13 cellular contexts compared by ENCODE assay signal in the genomic region with DNA sequence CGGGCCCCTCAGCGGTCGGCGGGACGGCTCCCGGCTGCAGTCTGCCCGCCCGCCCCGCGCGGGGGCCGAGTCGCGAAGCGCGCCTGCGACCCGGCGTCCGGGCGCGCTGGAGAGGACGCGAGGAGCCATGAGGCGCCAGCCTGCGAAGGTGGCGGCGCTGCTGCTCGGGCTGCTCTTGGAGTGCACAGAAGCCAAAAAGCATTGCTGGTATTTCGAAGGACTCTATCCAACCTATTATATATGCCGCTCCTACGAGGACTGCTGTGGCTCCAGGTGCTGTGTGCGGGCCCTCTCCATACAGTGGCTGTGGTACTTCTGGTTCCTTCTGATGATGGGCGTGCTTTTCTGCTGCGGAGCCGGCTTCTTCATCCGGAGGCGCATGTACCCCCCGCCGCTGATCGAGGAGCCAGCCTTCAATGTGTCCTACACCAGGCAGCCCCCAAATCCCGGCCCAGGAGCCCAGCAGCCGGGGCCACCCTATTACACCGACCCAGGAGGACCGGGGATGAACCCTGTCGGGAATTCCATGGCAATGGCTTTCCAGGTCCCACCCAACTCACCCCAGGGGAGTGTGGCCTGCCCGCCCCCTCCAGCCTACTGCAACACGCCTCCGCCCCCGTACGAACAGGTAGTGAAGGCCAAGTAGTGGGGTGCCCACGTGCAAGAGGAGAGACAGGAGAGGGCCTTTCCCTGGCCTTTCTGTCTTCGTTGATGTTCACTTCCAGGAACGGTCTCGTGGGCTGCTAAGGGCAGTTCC. TPM values are rescaled to one million over a fixed set of nuclear protein-coding genes. Genes with fewer than 3 reads are reported as not detected.
DNase-seq lines count a peak whose midpoint lies in the region; ATAC-seq and TF ChIP-seq lines count a peak whose summit lies in the region.
"Not testable (repeated sequence)": the region's sequence is repeated elsewhere in the genome, so short reads cannot be mapped to it uniquely, and the experiment has no call there.
"Had no signal": no experiment of that assay in that cellular context is flagged by ENCODE, and none has a peak within 500 bp of the region (broad histone marks: within the 10 kb centered on the region; RNA-seq: fewer than 3 reads in every experiment).

No MANE protein-coding gene starts in this region.

- not testable (repeated sequence) for H2AFZ ChIP-seq in IMR-90 (replicated peaks; ENCODE audit: low read length, poor library complexity)

- H3K56ac ChIP-seq in IMR-90 (ENCODE audit: extremely low read depth, insufficient read depth, low read length) = not testable (repeated sequence)

- H3K27me3 ChIP-seq in CD8-positive, alpha-beta T cell (ENCODE audit: insufficient read depth, low read length); IMR-90 (ENCODE audit: control insufficient read depth, insufficient read depth, low read length): not testable (repeated sequence)
- H3K27me3 ChIP-seq in iPS-20b (ENCODE audit: insufficient read depth, low read length) = peaks cover 11% of the 10 kb centered on the region

- H2BK20ac ChIP-seq in IMR-90 (ENCODE audit: low read depth, low read length) = not testable (repeated sequence)

- H3K4me1 ChIP-seq in CD8-positive, alpha-beta T cell (ENCODE audit: insufficient read depth, low read length); IMR-90 (ENCODE audit: control insufficient read depth, insufficient read depth, low read length); iPS-20b (ENCODE audit: insufficient read depth, low read length): not testable (repeated sequence)

- H3K4ac ChIP-seq in IMR-90 (ENCODE audit: low read depth, low read length) = not testable (repeated sequence)

- WGBS in IMR-90 (ENCODE audit: extremely low coverage in 2 of 2, insufficient read length in 1 of 2), 2 experiments = 0% methylated on average over 3 of the region's 55 CpGs; no CpG with 5 or more reads in 1 of the 2 experiments

- H3K4me3 Mint-ChIP-seq in CD8-positive, alpha-beta T cell = peak overlapping the region; percentile 81
- peak overlapping the region; percentile 66 to 78 for H3K4me3 Mint-ChIP-seq in activated T-cell treated with anti-CD3 and anti-CD28 coated beads, Interleukin-2, amount 50 U/mL, for 72 hours
- peak overlapping the region; percentile 31 for H3K4me3 Mint-ChIP-seq in chondrocyte (ENCODE audit: unreplicated experiment)
- not testable (repeated sequence) for H3K4me3 Mint-ChIP-seq in natural killer cell treated with Interleukin-12 subunit alpha and Interleukin-12 subunit beta and Interleukin-15 and Interleukin-18, amount 100 ng/mL, for 72 hours

- H3K79me1 ChIP-seq in IMR-90 (ENCODE audit: low read depth in 1 of 2, low read length in 2 of 2) = not testable (repeated sequence)

- H3K4me2 ChIP-seq in IMR-90 (ENCODE audit: low read depth, low read length) = peak overlapping the region; percentile 79; the same call in 1 of the 2 replicates

- TF ChIP-seq RAD21 in IMR-90 (IDR thresholded peaks at IDR 0.05; ENCODE audit: low read length) = not testable (repeated sequence)

- H3K23ac ChIP-seq in IMR-90 (ENCODE audit: low read depth, low read length) = not testable (repeated sequence)

- H4K91ac ChIP-seq in IMR-90 (ENCODE audit: insufficient read depth, low read depth, low read length) = not testable (repeated sequence)

- not testable (repeated sequence) for H2AK9ac ChIP-seq in IMR-90 (replicated peaks; ENCODE audit: low read depth, low read length, poor library complexity)

- not testable (repeated sequence) for H3K9me3 ChIP-seq in CD8-positive, alpha-beta T cell (ENCODE audit: low read length); IMR-90 (ENCODE audit: control insufficient read depth, insufficient read depth, low read length); iPS-20b (ENCODE audit: insufficient read depth, low read depth, low read length)

- not testable (repeated sequence) for H3K9ac ChIP-seq in IMR-90 (ENCODE audit: low read depth, low read length); iPS-20b (ENCODE audit: low read depth, low read length)

- not testable (repeated sequence) for TF ChIP-seq CTCF in CD8-positive, alpha-beta T cell (IDR thresholded peaks at IDR 0.05); IMR-90 (conservative IDR thresholded peaks at IDR 0.05; ENCODE audit: low read depth, low read length); chondrocyte (IDR thresholded peaks at IDR 0.05)
- TF ChIP-seq CTCF in VCaP (conservative IDR thresholded peaks at IDR 0.05) = 0 out of 2 replicates have a peak, but pooled peaks have one; percentile 13

- H4K5ac ChIP-seq in IMR-90 (ENCODE audit: low read depth, low read length) = not testable (repeated sequence)

- not testable (repeated sequence) for BruUV-seq in IMR-90 (replicated peaks; lab: Mats Ljungman, UMichigan)

- H3K36me3 ChIP-seq in CD8-positive, alpha-beta T cell (ENCODE audit: insufficient read depth, low read length); IMR-90 (ENCODE audit: control insufficient read depth, insufficient read depth, low read length); iPS-20b (ENCODE audit: insufficient read depth, low read depth, low read length): not testable (repeated sequence)

- POLR2A ChIA-PET in CD8-positive, alpha-beta T cell (lab: Charles Lee); IMR-90 (lab: Charles Lee; ENCODE audit: unreplicated experiment): not testable (repeated sequence)

- H3K9me1 ChIP-seq in IMR-90 (ENCODE audit: insufficient read depth, low read length) = not testable (repeated sequence)

- not testable (repeated sequence) for H4K20me1 ChIP-seq in IMR-90 (ENCODE audit: insufficient read depth, low read length)

- dilution Hi-C loops in IMR-90 (cut with HindIII; ENCODE audit: low sequenced_read_pairs, unreplicated experiment) = not testable (repeated sequence)

- not testable (repeated sequence) for H3K4me3 ChIP-seq in CD8-positive, alpha-beta T cell (ENCODE audit: low read depth, low read length); IMR-90 (ENCODE audit: insufficient read depth, low read depth, low read length)
- H3K4me3 ChIP-seq in iPS-20b (ENCODE audit: low read length) = peak overlapping the region; percentile 51; the same call in 1 of the 2 replicates

- not testable (repeated sequence) for H3K9me3 Mint-ChIP-seq in CD8-positive, alpha-beta T cell; activated T-cell treated with anti-CD3 and anti-CD28 coated beads, Interleukin-2, amount 50 U/mL, for 72 hours; chondrocyte (ENCODE audit: low read depth); natural killer cell treated with Interleukin-12 subunit alpha and Interleukin-12 subunit beta and Interleukin-15 and Interleukin-18, amount 100 ng/mL, for 72 hours

- peak overlapping the region; percentile 51 for H3K27ac ChIP-seq in CD8-positive, alpha-beta T cell (ENCODE audit: low read depth, low read length)
- H3K27ac ChIP-seq in IMR-90 (ENCODE audit: insufficient read depth, low read length); iPS-20b (ENCODE audit: low read length): not testable (repeated sequence)
- peak overlapping the region; percentile 49 for H3K27ac ChIP-seq in VCaP

- CTCF ChIA-PET in CD8-positive, alpha-beta T cell (lab: Charles Lee); IMR-90 (lab: Yijun Ruan, JAX): not testable (repeated sequence)

- ATAC-seq in CD8-positive, alpha-beta T cell = peak; percentile 60
- ATAC-seq in IMR-90 (ENCODE audit: low read depth) = peak; percentile 72
- peak; percentile 94 for ATAC-seq in activated T-cell treated with anti-CD3 and anti-CD28 coated beads, Interleukin-2, amount 50 U/mL, for 72 hours (replicated peaks in 1 of 2)
- ATAC-seq in natural killer cell treated with Interleukin-12 subunit alpha and Interleukin-12 subunit beta and Interleukin-15 and Interleukin-18, amount 100 ng/mL, for 72 hours = peak; percentile 81 to 91
- ATAC-seq in stimulated activated naive CD8-positive, alpha-beta T cell treated with anti-CD3 and anti-CD28 coated beads, Interleukin-15, Interleukin-2, amounts not matched to agents 100 U/mL and 50 U/mL, for 24 hours = peak; percentile 82

- H3K14ac ChIP-seq in IMR-90 (replicated peaks; ENCODE audit: low read depth, low read length) = not testable (repeated sequence)

- not testable (repeated sequence) for H3K18ac ChIP-seq in IMR-90 (ENCODE audit: low read depth, low read length)

- TF ChIP-seq POLR2A in IMR-90 (IDR thresholded peaks at IDR 0.05; ENCODE audit: low read depth, low read length) = not testable (repeated sequence)

- not testable (repeated sequence) for H2BK120ac ChIP-seq in IMR-90 (ENCODE audit: low read depth, low read length)

- not testable (repeated sequence) for H3K36me3 Mint-ChIP-seq in CD8-positive, alpha-beta T cell; activated T-cell treated with anti-CD3 and anti-CD28 coated beads, Interleukin-2, amount 50 U/mL, for 72 hours (ENCODE audit: insufficient read depth in 2 of 2); chondrocyte (ENCODE audit: low read depth); natural killer cell treated with Interleukin-12 subunit alpha and Interleukin-12 subunit beta and Interleukin-15 and Interleukin-18, amount 100 ng/mL, for 72 hours

- not testable (repeated sequence) for H2BK5ac ChIP-seq in IMR-90 (ENCODE audit: low read depth, low read length, poor library complexity, severe bottlenecking)

- not testable (repeated sequence) for H2AK5ac ChIP-seq in IMR-90 (ENCODE audit: low read depth, low read length)

- H3K27me3 Mint-ChIP-seq in CD8-positive, alpha-beta T cell (ENCODE audit: low read depth); activated T-cell treated with anti-CD3 and anti-CD28 coated beads, Interleukin-2, amount 50 U/mL, for 72 hours (ENCODE audit: low read depth); natural killer cell treated with Interleukin-12 subunit alpha and Interleukin-12 subunit beta and Interleukin-15 and Interleukin-18, amount 100 ng/mL, for 72 hours: not testable (repeated sequence)
- H3K27me3 Mint-ChIP-seq in chondrocyte (ENCODE audit: low read depth) = peaks cover 10% of the 10 kb centered on the region

- peaks cover 20% of the 10 kb centered on the region for H3K4me1 Mint-ChIP-seq in CD8-positive, alpha-beta T cell (ENCODE audit: low read depth)
- H3K4me1 Mint-ChIP-seq in activated T-cell treated with anti-CD3 and anti-CD28 coated beads, Interleukin-2, amount 50 U/mL, for 72 hours (ENCODE audit: low read depth); chondrocyte (ENCODE audit: low read depth); natural killer cell treated with Interleukin-12 subunit alpha and Interleukin-12 subunit beta and Interleukin-15 and Interleukin-18, amount 100 ng/mL, for 72 hours (ENCODE audit: low read depth in 2 of 2): not testable (repeated sequence)

- intact Hi-C loops in CD8-positive, alpha-beta T cell (cut with DNase I, micrococcal nuclease); IMR-90 (cut with micrococcal nuclease): not testable (repeated sequence)

- peak in 5 of 7 experiments; percentile 3 to 72 (median 21) for DNase-seq in CD8-positive, alpha-beta T cell
- DNase-seq in IMR-90; chondrocyte (ENCODE audit: low spot score); natural killer cell treated with Interleukin-12 subunit alpha and Interleukin-12 subunit beta and Interleukin-15 and Interleukin-18, amount 100 ng/mL, for 72 hours (ENCODE audit: low spot score): not testable (repeated sequence)
- DNase-seq in activated T-cell treated with anti-CD3 and anti-CD28 coated beads, Interleukin-2, amount 50 U/mL, for 72 hours = peak; percentile 14 to 19
- peak; percentile 18 for DNase-seq in stimulated activated naive CD8-positive, alpha-beta T cell treated with anti-CD3 and anti-CD28 coated beads, Interleukin-15, Interleukin-2, amounts not matched to agents 100 U/mL and 50 U/mL, for 24 hours

- in situ Hi-C loops in IMR-90 (cut with MboI; ENCODE audit: low sequenced_read_pairs) = not testable (repeated sequence)

- peak overlapping the region; percentile 91 for H3K27ac Mint-ChIP-seq in CD8-positive, alpha-beta T cell
- H3K27ac Mint-ChIP-seq in activated T-cell treated with anti-CD3 and anti-CD28 coated beads, Interleukin-2, amount 50 U/mL, for 72 hours; chondrocyte (ENCODE audit: unreplicated experiment); natural killer cell treated with Interleukin-12 subunit alpha and Interleukin-12 subunit beta and Interleukin-15 and Interleukin-18, amount 100 ng/mL, for 72 hours: not testable (repeated sequence)

- not testable (repeated sequence) for H2BK15ac ChIP-seq in IMR-90 (ENCODE audit: low read depth, low read length)

- not testable (repeated sequence) for H4K8ac ChIP-seq in IMR-90 (ENCODE audit: low read depth in 2 of 2, low read length in 2 of 2)

RNA-seq across cellular contexts. Expression of gene PPIAL4D, which starts 8.9 kb away (rescaled TPM):
- not detected for total RNA-seq in CD8-positive, alpha-beta T cell
- not detected in 2 replicates for total RNA-seq in IMR-90 (2012; rRNA removed)
- polyA plus RNA-seq in IMR-90 (2012; rRNA removed) = not detected in 2 replicates
- polyA plus RNA-seq in IMR-90 (2012; cell fraction: cytosol; rRNA removed) = not detected in 2 replicates
- not detected in 2 replicates for polyA plus RNA-seq in IMR-90 (2012; cell fraction: nucleus; rRNA removed; ENCODE audit: low replicate concordance)
- not detected for total RNA-seq in activated T-cell treated with anti-CD3 and anti-CD28 coated beads, Interleukin-2, amount 50 U/mL, for 72 hours
- total RNA-seq in chondrocyte = not detected in 3 replicates
- total RNA-seq in natural killer cell treated with Interleukin-12 subunit alpha and Interleukin-12 subunit beta and Interleukin-15 and Interleukin-18, amount 100 ng/mL, for 72 hours = not detected
- total RNA-seq: adrenal gland, Daoy, HT1080, SJSA1, vagina had no signal
- polyA plus RNA-seq: adrenal gland had no signal
